In the genomic region with DNA sequence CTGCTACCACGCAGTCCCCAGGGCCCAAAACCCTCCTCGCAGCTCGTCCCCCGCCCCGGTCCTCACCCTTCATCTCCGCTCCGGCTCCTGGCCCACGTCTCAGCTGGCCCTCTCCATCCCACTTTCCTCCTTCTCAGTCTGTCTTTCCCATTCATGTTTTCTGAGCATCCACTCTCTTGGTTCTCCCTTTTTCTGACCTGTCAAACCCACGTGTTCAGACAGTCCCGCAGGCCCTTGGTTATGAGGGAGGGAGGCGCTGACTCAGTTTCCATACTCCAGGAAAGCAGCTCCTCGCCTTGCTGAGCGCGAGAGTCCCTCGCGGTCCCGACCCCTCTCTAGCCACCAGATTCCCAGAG, we compare ENCODE assay signal across 8 cellular contexts. TPM values are rescaled to one million over a fixed set of nuclear protein-coding genes. Genes with fewer than 3 reads are reported as not detected.
A peak's percentile ranks its signal among the peaks of the same experiment; 100 is the strongest.
DNase-seq lines count a peak whose midpoint lies in the region; ATAC-seq lines count a peak whose summit lies in the region.

No MANE protein-coding gene starts in this region.

- H3K4me1 ChIP-seq in HAP-1 (peaks cover 12% of the 10 kb centered on the region), iPS-20b (ENCODE audit: insufficient read depth, low read length) (0 out of 2 replicates have a peak, but pooled peaks cover 7% of the 10 kb centered on the region)

- H3K36me3 ChIP-seq in HAP-1 (replicated peaks): no peaks in the 10 kb centered on the region
- no peaks in the 10 kb centered on the region for H3K36me3 ChIP-seq in iPS-20b (ENCODE audit: insufficient read depth, low read depth, low read length)

- H3K4me3 ChIP-seq in HAP-1 (peak overlapping the region; percentile 71), iPS-20b (ENCODE audit: low read length) (peak overlapping the region; percentile 69)

- H3K9me3 ChIP-seq in HAP-1: no peaks in the 10 kb centered on the region
- H3K9me3 ChIP-seq in iPS-20b (ENCODE audit: insufficient read depth, low read depth, low read length): no peaks in the 10 kb centered on the region

- H3K27me3 ChIP-seq in HAP-1 (ENCODE audit: low read depth) (no peaks in the 10 kb centered on the region), iPS-20b (ENCODE audit: insufficient read depth, low read length) (peaks cover 62% of the 10 kb centered on the region)

- H3K4me1 Mint-ChIP-seq in activated CD8-positive, alpha-beta T cell treated with anti-CD3 and anti-CD28 coated beads, Interleukin-2, amount 10 ng/mL, durations not matched to agents 7 days and 5 days (ENCODE audit: low read depth): peaks cover 5% of the 10 kb centered on the region
- H3K4me1 Mint-ChIP-seq in stimulated activated naive B cell treated with anti-CD40 and anti-IgM and Interleukin-4, amounts not matched to agents 10 μg/mL and 1 μg/mL and 100 μg/mL, for 72 hours: peaks cover 11 to 15% of the 10 kb centered on the region in 2 donors

- H3K27me3 Mint-ChIP-seq in activated CD8-positive, alpha-beta T cell treated with anti-CD3 and anti-CD28 coated beads, Interleukin-2, amount 10 ng/mL, durations not matched to agents 7 days and 5 days (ENCODE audit: low read depth): peaks cover 35% of the 10 kb centered on the region
- peaks cover 28 to 48% of the 10 kb centered on the region in 2 donors for H3K27me3 Mint-ChIP-seq in stimulated activated naive B cell treated with anti-CD40 and anti-IgM and Interleukin-4, amounts not matched to agents 10 μg/mL and 1 μg/mL and 100 μg/mL, for 72 hours

- H3K27ac ChIP-seq in iPS-20b (ENCODE audit: low read length): no peak overlapping the region

- no peaks in the 10 kb centered on the region for H3K9me3 Mint-ChIP-seq in activated CD8-positive, alpha-beta T cell treated with anti-CD3 and anti-CD28 coated beads, Interleukin-2, amount 10 ng/mL, durations not matched to agents 7 days and 5 days (ENCODE audit: insufficient read depth)
- no peaks in the 10 kb centered on the region for H3K9me3 Mint-ChIP-seq in stimulated activated naive B cell treated with anti-CD40 and anti-IgM and Interleukin-4, amounts not matched to agents 10 μg/mL and 1 μg/mL and 100 μg/mL, for 72 hours

- no peak overlapping the region for H3K27ac Mint-ChIP-seq in activated CD8-positive, alpha-beta T cell treated with anti-CD3 and anti-CD28 coated beads, Interleukin-2, amount 10 ng/mL, durations not matched to agents 7 days and 5 days
- peak overlapping the region; percentile 86 for H3K27ac Mint-ChIP-seq in stimulated activated naive B cell treated with anti-CD40 and anti-IgM and Interleukin-4, amounts not matched to agents 10 μg/mL and 1 μg/mL and 100 μg/mL, for 72 hours

- intact Hi-C loops in posterior vena cava (cut with DNase I): no loop called here

- CTCF ChIA-PET in activated CD8-positive, alpha-beta T cell treated with anti-CD3 and anti-CD28 coated beads, Interleukin-2, amount 10 ng/mL, durations not matched to agents 7 days and 5 days (lab: Charles Lee): interaction anchor here (0.6 to 8.8 kb wide), 8 partner anchors 11 to 600 kb away, joined by 3 to 82 read pairs (median 4); no protein-coding TSS in a partner anchor

- H3K9ac ChIP-seq in iPS-20b (ENCODE audit: low read depth, low read length): no peak overlapping the region

- DNase-seq in HAP-1 (ENCODE audit: low spot score in 2 of 2): no peak
- no peak for DNase-seq in activated CD8-positive, alpha-beta T cell treated with anti-CD3 and anti-CD28 coated beads, Interleukin-2, amount 10 ng/mL, durations not matched to agents 7 days and 5 days
- no peak for DNase-seq in stimulated activated naive B cell treated with anti-CD40 and anti-IgM and Interleukin-4, amounts not matched to agents 10 μg/mL and 1 μg/mL and 100 μg/mL, for 72 hours
- no peak for DNase-seq in posterior vena cava (ENCODE audit: low spot score)
- no peak for DNase-seq in stimulated activated naive CD4-positive, alpha-beta T cell (lab: John Stamatoyannopoulos, UW)
- no peak for DNase-seq in mesenteric fat pad (ENCODE audit: low spot score)

- H3K4me3 Mint-ChIP-seq in activated CD8-positive, alpha-beta T cell treated with anti-CD3 and anti-CD28 coated beads, Interleukin-2, amount 10 ng/mL, durations not matched to agents 7 days and 5 days: peak overlapping the region; percentile 67
- H3K4me3 Mint-ChIP-seq in stimulated activated naive B cell treated with anti-CD40 and anti-IgM and Interleukin-4, amounts not matched to agents 10 μg/mL and 1 μg/mL and 100 μg/mL, for 72 hours: peak overlapping the region; percentile 83 to 84

- ATAC-seq in activated CD8-positive, alpha-beta T cell treated with anti-CD3 and anti-CD28 coated beads, Interleukin-2, amount 10 ng/mL, durations not matched to agents 7 days and 5 days: no peak
- no peak for ATAC-seq in stimulated activated naive B cell treated with anti-CD40 and anti-IgM and Interleukin-4, amounts not matched to agents 10 μg/mL and 1 μg/mL and 100 μg/mL, for 72 hours (replicated peaks)
- no peak for ATAC-seq in HG02678 (IDR thresholded peaks at IDR 0.05; ENCODE audit: unreplicated experiment)

- H3K36me3 Mint-ChIP-seq in activated CD8-positive, alpha-beta T cell treated with anti-CD3 and anti-CD28 coated beads, Interleukin-2, amount 10 ng/mL, durations not matched to agents 7 days and 5 days (ENCODE audit: low read depth): no peaks in the 10 kb centered on the region
- no peaks in the 10 kb centered on the region for H3K36me3 Mint-ChIP-seq in stimulated activated naive B cell treated with anti-CD40 and anti-IgM and Interleukin-4, amounts not matched to agents 10 μg/mL and 1 μg/mL and 100 μg/mL, for 72 hours

- in situ Hi-C loops in HAP-1 (cut with MboI; ENCODE audit: low sequenced_read_pairs): no loop called here

- POLR2A ChIA-PET in activated CD8-positive, alpha-beta T cell treated with anti-CD3 and anti-CD28 coated beads, Interleukin-2, amount 10 ng/mL, durations not matched to agents 7 days and 5 days (lab: Charles Lee): interaction anchor here (1.1 kb wide), 1 partner anchor 39 kb away, joined by 3 read pairs; the partner anchor contains the start of gene MRPL58

RNA-seq across cellular contexts. Expression of gene HID1, which starts 0.4 kb away (rescaled TPM):
- total RNA-seq in activated CD8-positive, alpha-beta T cell treated with anti-CD3 and anti-CD28 coated beads, Interleukin-2, amount 10 ng/mL, durations not matched to agents 7 days and 5 days: under 1 TPM; 0.18 to 0.55 TPM
- 10 to 100 TPM; 11.7 to 13.0 TPM for total RNA-seq in posterior vena cava
- total RNA-seq in mesenteric fat pad: 14.4 TPM

RNA-seq across cellular contexts. Expression of gene CDR2L, which starts 14.5 kb away (rescaled TPM):
- total RNA-seq in activated CD8-positive, alpha-beta T cell treated with anti-CD3 and anti-CD28 coated beads, Interleukin-2, amount 10 ng/mL, durations not matched to agents 7 days and 5 days: under 1 TPM; 0.13 to 0.18 TPM
- total RNA-seq in posterior vena cava: 10 to 100 TPM; 17.4 to 26.0 TPM
- 29.9 TPM for total RNA-seq in mesenteric fat pad

RNA-seq across cellular contexts. Expression of gene OTOP3, which starts 37.3 kb away (rescaled TPM):
- not detected for total RNA-seq in activated CD8-positive, alpha-beta T cell treated with anti-CD3 and anti-CD28 coated beads, Interleukin-2, amount 10 ng/mL, durations not matched to agents 7 days and 5 days
- not detected for total RNA-seq in posterior vena cava
- total RNA-seq in mesenteric fat pad: not detected

RNA-seq across cellular contexts. Expression of gene MRPL58, which starts 39.5 kb away (rescaled TPM):
- 10 to 100 TPM; 45.1 to 45.8 TPM for total RNA-seq in activated CD8-positive, alpha-beta T cell treated with anti-CD3 and anti-CD28 coated beads, Interleukin-2, amount 10 ng/mL, durations not matched to agents 7 days and 5 days
- total RNA-seq in posterior vena cava (10 to 100 TPM; 23.3 to 23.5 TPM), mesenteric fat pad (26.4 TPM)

RNA-seq across cellular contexts. Expression of gene OTOP2, which starts 48.9 kb away (rescaled TPM):
- not detected for total RNA-seq in activated CD8-positive, alpha-beta T cell treated with anti-CD3 and anti-CD28 coated beads, Interleukin-2, amount 10 ng/mL, durations not matched to agents 7 days and 5 days
- total RNA-seq in posterior vena cava (not detected), mesenteric fat pad (not detected)

Comparison
In these comparisons a context has a peak if more than half of its experiments do, and no peak if none do; other contexts are left out.
1. RNA of gene CDR2L, which starts 14.5 kb away (total RNA-seq): 29.9 TPM in mesenteric fat pad (single experiment) and 17.4 to 26.0 TPM in posterior vena cava; 0.13 to 0.18 TPM in activated CD8-positive, alpha-beta T cell treated with anti-CD3 and anti-CD28 coated beads, Interleukin-2, amount 10 ng/mL, durations not matched to agents 7 days and 5 days; every median in the first group is over 10 times any median in the second.